ENCODE assay signal across 13 cellular contexts in genomic region chr20:49052334-49052733, GRCh38. TPM values are rescaled to one million over a fixed set of nuclear protein-coding genes. Genes with fewer than 3 reads are reported as not detected.
DNase-seq lines count a peak whose midpoint lies in the region; FAIRE-seq and TF ChIP-seq lines count a peak whose summit lies in the region.
"Had no signal": no experiment of that assay in that cellular context is flagged by ENCODE, and none has a peak within 500 bp of the region (broad histone marks: within the 10 kb centered on the region; RNA-seq: fewer than 3 reads in every experiment).

No MANE protein-coding gene starts in this region.

- H3K27me3 Mint-ChIP-seq in activated naive CD8-positive, alpha-beta T cell = no peaks in the 10 kb centered on the region
- no peaks in the 10 kb centered on the region for H3K27me3 Mint-ChIP-seq in activated naive CD8-positive, alpha-beta T cell treated with anti-CD3 and anti-CD28 coated beads for 36 hours

- H3K27ac ChIP-seq in OCI-LY7 (ENCODE audit: low read depth, low read length, poor library complexity, severe bottlenecking) = no peak overlapping the region
- peak overlapping the region; percentile 5; the same call in 1 of the 2 replicates for H3K27ac ChIP-seq in H1 (ENCODE audit: low read depth, low read length)
- peak overlapping the region; percentile 18 for H3K27ac ChIP-seq in substantia nigra (ENCODE audit: low read depth, low read length, poor library complexity, severe bottlenecking)
- H3K27ac ChIP-seq: KMS-11, spleen, VCaP had no signal

- H2AK5ac ChIP-seq in H1 (ENCODE audit: low read depth, low read length) = no peak overlapping the region

- H3K23ac ChIP-seq in H1 (ENCODE audit: insufficient read length) = no peak overlapping the region

- H2BK5ac ChIP-seq in H1 (ENCODE audit: low read depth, low read length) = no peak overlapping the region; the same call in 1 of the 2 replicates

- peak overlapping the region; percentile 5; the same call in 1 of the 2 replicates for H3K4me2 ChIP-seq in OCI-LY7 (ENCODE audit: low read length)
- H3K4me2 ChIP-seq in H1 (ENCODE audit: insufficient read depth in 1 of 2, low read depth in 2 of 2, low read length in 2 of 2) = peak overlapping the region; percentile 5 to 26; a peak in 3 of 4 replicates
- H3K4me2 ChIP-seq: KMS-11 had no signal

- H3K27ac Mint-ChIP-seq in activated naive CD8-positive, alpha-beta T cell = peak overlapping the region; percentile 64
- no peak overlapping the region for H3K27ac Mint-ChIP-seq in activated naive CD8-positive, alpha-beta T cell treated with anti-CD3 and anti-CD28 coated beads for 36 hours

- no TSS peak for BruUV-seq in OCI-LY7 (replicated peaks; lab: Mats Ljungman, UMichigan)

- POLR2A ChIA-PET in OCI-LY7 (lab: Charles Lee) = interaction anchor here (0.7 kb wide), 1 partner anchor 328 kb away, joined by 5 read pairs; no protein-coding TSS in a partner anchor
- POLR2A ChIA-PET in H1 (lab: Charles Lee; ENCODE audit: partially characterized antibody) = interaction anchor here (1.1 to 1.8 kb wide), 5 partner anchors 12 to 228 kb away, joined by 3 to 5 read pairs (median 4); no protein-coding TSS in a partner anchor

- intact Hi-C loops in OCI-LY7 (cut with micrococcal nuclease; ENCODE audit: unreplicated experiment) = no loop called here

- no peak for FAIRE-seq in H1 (lab: Jason Lieb, UNC)

- TF ChIP-seq CTCF in OCI-LY7 (conservative IDR thresholded peaks at IDR 0.05; ENCODE audit: low read length) (no peak), H1 (IDR thresholded peaks at IDR 0.05; ENCODE audit: control extremely low read depth in 1 of 3, insufficient read depth in 1 of 3, low read depth in 1 of 3, low read length in 3 of 3) (no peak), GM13976 (IDR thresholded peaks at IDR 0.05; ENCODE audit: borderline replicate concordance, control extremely low read depth, extremely low read depth, insufficient read depth, missing control alignments) (no peak)

- H2BK15ac ChIP-seq in H1 (ENCODE audit: low read length) = no peak overlapping the region

- H2BK12ac ChIP-seq in H1 (ENCODE audit: low read depth, low read length) = no peak overlapping the region

- H3K9ac ChIP-seq in H1 (replicated peaks in 1 of 4; ENCODE audit: extremely low read depth in 1 of 4, low read depth in 3 of 4, low read length in 3 of 4) = no peak overlapping the region
- H3K9ac ChIP-seq: KMS-11 had no signal

- no peak overlapping the region for H2BK120ac ChIP-seq in H1 (replicated peaks; ENCODE audit: low read depth, low read length)

- no peak overlapping the region for H3K14ac ChIP-seq in H1 (ENCODE audit: insufficient read length)

- no peaks in the 10 kb centered on the region for H3K9me2 ChIP-seq in OCI-LY7 (ENCODE audit: insufficient read depth, low read length)

- CTCF ChIA-PET in OCI-LY7 (lab: Charles Lee; ENCODE audit: unreplicated experiment) = no interaction called here
- CTCF ChIA-PET in H1 (lab: Charles Lee; ENCODE audit: partially characterized antibody) = no interaction called here

- no peak for TF ChIP-seq RAD21 in H1 (IDR thresholded peaks at IDR 0.05 in 1 of 2, conservative IDR thresholded peaks at IDR 0.05 in 1 of 2; ENCODE audit: low read depth in 2 of 2, low read length in 2 of 2)

- peak overlapping the region; percentile 64 for H3K4me3 Mint-ChIP-seq in activated naive CD8-positive, alpha-beta T cell
- no peak overlapping the region for H3K4me3 Mint-ChIP-seq in activated naive CD8-positive, alpha-beta T cell treated with anti-CD3 and anti-CD28 coated beads for 36 hours

- in situ Hi-C loops in GM13976 (cut with MboI; ENCODE audit: low sequenced_read_pairs, unreplicated experiment) = no loop called here

- no peak overlapping the region for H4K91ac ChIP-seq in H1 (replicated peaks; ENCODE audit: insufficient read length, low read length)

- H3K9me3 ChIP-seq in OCI-LY7 (ENCODE audit: low read length) (peaks cover 17% of the 10 kb centered on the region; the same call in 1 of the 2 replicates), H1 (ENCODE audit: insufficient read depth in 2 of 2, low read depth in 1 of 2, low read length in 1 of 2) (no peaks in the 10 kb centered on the region)
- H3K9me3 ChIP-seq: spleen had no signal

- H3K4ac ChIP-seq in H1 (replicated peaks; ENCODE audit: insufficient read length, low read depth, low read length) = no peak overlapping the region

- TF ChIP-seq POLR2A in H1 (IDR thresholded peaks at IDR 0.05; ENCODE audit: control extremely low read depth in 1 of 2, low read depth in 2 of 2, low read length in 2 of 2) = peak in 1 of 2 experiments; percentile 32; a peak in 1 of 3 replicates

- H3K79me2 ChIP-seq in OCI-LY7 (ENCODE audit: insufficient read depth, low read depth, low read length) = peaks cover 100% of the 10 kb centered on the region
- H3K79me2 ChIP-seq in H1 (ENCODE audit: control insufficient read depth in 1 of 2, insufficient read depth in 2 of 2, low read length in 2 of 2) = peaks cover 91 to 100% of the 10 kb centered on the region in 2 experiments

- H3K36me3 ChIP-seq in OCI-LY7 (ENCODE audit: insufficient read depth, low read length) (peaks cover 96% of the 10 kb centered on the region), H1 (ENCODE audit: control insufficient read depth in 2 of 4, insufficient read depth in 4 of 4, low read length in 3 of 4) (peaks cover 0 to 38% (median 6%) of the 10 kb centered on the region in 4 experiments; a peak in 3 of 8 replicates)

- H3K36me3 Mint-ChIP-seq in activated naive CD8-positive, alpha-beta T cell = peaks cover 24% of the 10 kb centered on the region
- peaks cover 59% of the 10 kb centered on the region for H3K36me3 Mint-ChIP-seq in activated naive CD8-positive, alpha-beta T cell treated with anti-CD3 and anti-CD28 coated beads for 36 hours

- H2BK20ac ChIP-seq in H1 (ENCODE audit: low read length) = no peak overlapping the region

- peaks cover 70% of the 10 kb centered on the region for H3K4me1 Mint-ChIP-seq in activated naive CD8-positive, alpha-beta T cell (ENCODE audit: low read depth)
- H3K4me1 Mint-ChIP-seq in activated naive CD8-positive, alpha-beta T cell treated with anti-CD3 and anti-CD28 coated beads for 36 hours = peaks cover 55% of the 10 kb centered on the region

- no peak for DNase-seq in activated naive CD8-positive, alpha-beta T cell treated with anti-CD3 and anti-CD28 coated beads for 36 hours
- no peak for DNase-seq in OCI-LY7 (ENCODE audit: low spot score)
- DNase-seq in H1 (ENCODE audit: low read depth in 1 of 2, low spot score in 2 of 2) = no peak
- peak in 2 of 49 donors; percentile 2 to 38 for DNase-seq in substantia nigra (lab: John Stamatoyannopoulos, UW)
- DNase-seq in GM13976 (ENCODE audit: low spot score) = no peak
- no peak for DNase-seq in NCI-H510A (lab: John Stamatoyannopoulos, UW)
- no peak for DNase-seq in iPS-NIHi7 (ENCODE audit: extremely low spot score)
- DNase-seq: kidney glomerular epithelial cell, RPMI8226, spleen had no signal

- H3K79me1 ChIP-seq in H1 (ENCODE audit: low read depth, low read length) = peaks cover 5% of the 10 kb centered on the region

- no peaks in the 10 kb centered on the region; a peak in 1 of 7 replicates for H3K27me3 ChIP-seq in H1 (replicated peaks in 1 of 4; ENCODE audit: control insufficient read depth in 3 of 4, extremely low read depth in 1 of 4, insufficient read depth in 3 of 4, low read length in 3 of 4)
- H3K27me3 ChIP-seq: spleen had no signal

- WGBS in H1 (ENCODE audit: extremely low coverage in 1 of 2, insufficient coverage in 1 of 2, insufficient read length in 1 of 2, insufficient replicate concordance in 2 of 2, low coverage in 1 of 2, low lambda C conversion rate in 2 of 2, missing lambda C conversion rate in 1 of 2), 2 experiments = 96% methylated on average over 1 of the region's 1 CpG; no CpG with 5 or more reads in 1 of the 2 experiments

- no peak overlapping the region for H3K56ac ChIP-seq in H1 (replicated peaks; ENCODE audit: insufficient read length, low read depth, low read length)

- H3K4me3 ChIP-seq in OCI-LY7 (ENCODE audit: low read depth, low read length, poor library complexity, severe bottlenecking) (no peak overlapping the region), H1 (ENCODE audit: extremely low read depth in 1 of 4, insufficient read depth in 2 of 4, low read depth in 3 of 4, low read length in 4 of 4) (0 out of 8 replicates have a peak overlapping the region, but pooled peaks of 1 of the 4 experiments have one; percentile 9)
- H3K4me3 ChIP-seq: spleen had no signal

- no peak overlapping the region for H4K5ac ChIP-seq in H1 (ENCODE audit: insufficient read length, low read depth, low read length)

- no peak overlapping the region for H2AFZ ChIP-seq in OCI-LY7 (ENCODE audit: low read length)
- no peak overlapping the region for H2AFZ ChIP-seq in H1 (ENCODE audit: low read length)

- peaks cover 47% of the 10 kb centered on the region for H4K20me1 ChIP-seq in OCI-LY7 (ENCODE audit: insufficient read depth, low read length)
- peaks cover 39 to 43% of the 10 kb centered on the region in 2 experiments for H4K20me1 ChIP-seq in H1 (replicated peaks in 1 of 2; ENCODE audit: control insufficient read depth in 1 of 2, insufficient read depth in 2 of 2, low read length in 2 of 2)

- no peaks in the 10 kb centered on the region for H3K9me3 Mint-ChIP-seq in activated naive CD8-positive, alpha-beta T cell (ENCODE audit: low read depth)
- H3K9me3 Mint-ChIP-seq in activated naive CD8-positive, alpha-beta T cell treated with anti-CD3 and anti-CD28 coated beads for 36 hours = no peaks in the 10 kb centered on the region

- H3K4me1 ChIP-seq in OCI-LY7 (ENCODE audit: insufficient read depth, low read length, poor library complexity, severe bottlenecking) = peaks cover 12% of the 10 kb centered on the region
- H3K4me1 ChIP-seq in H1 (replicated peaks in 1 of 4; ENCODE audit: control insufficient read depth in 3 of 4, insufficient read depth in 4 of 4, low read length in 3 of 4) = peaks cover 0 to 7% (median 3%) of the 10 kb centered on the region in 4 experiments; a peak in 4 of 7 replicates

- TF ChIP-seq EP300 in H1 (IDR thresholded peaks at IDR 0.05; ENCODE audit: borderline replicate concordance in 1 of 2, low read depth in 2 of 2, low read length in 2 of 2) = no peak

- no peak overlapping the region; the same call in 1 of the 2 replicates for H4K8ac ChIP-seq in H1 (ENCODE audit: extremely low read depth, insufficient read depth, low read length)

- H3K23me2 ChIP-seq in H1 (ENCODE audit: low read depth, low read length) = peaks cover 12% of the 10 kb centered on the region; the same call in 1 of the 2 replicates

- no peak overlapping the region for H3K18ac ChIP-seq in H1 (ENCODE audit: extremely low read depth, low read length)

RNA-seq across cellular contexts. Expression of gene CSE1L, which starts 6.2 kb away (rescaled TPM):
- 100 to 1,000 TPM; 162 to 170 TPM for total RNA-seq in activated naive CD8-positive, alpha-beta T cell treated with anti-CD3 and anti-CD28 coated beads for 36 hours
- 90.2 and 104 TPM in 2 replicates for total RNA-seq in OCI-LY7 (2014; rRNA removed; shearing (Covaris generic))
- 144 and 145 TPM in 2 replicates for total RNA-seq in OCI-LY7 (2022)
- total RNA-seq in H1 (2021; fragmentation: NEBNext Ultra II Directional; extraction: Animal tissue kit (Norgen Biotek cat#: 25700)) = 252 and 269 TPM in 2 replicates
- polyA plus RNA-seq in H1 (2011; rRNA removed) = 48.6 and 94.1 TPM in 2 replicates
- 103 TPM for polyA plus RNA-seq in H1 (2011; cell fraction: cytosol; rRNA removed)
- polyA plus RNA-seq in H1 (2011; cell fraction: nucleus; rRNA removed) = 35.4 TPM
- 132 to 200 TPM (median 146 TPM) in 4 replicates for polyA plus RNA-seq in H1 (2012, experiment 1 of 2)
- polyA plus RNA-seq in H1 (2012, experiment 2 of 2) = 12.1 TPM
- polyA plus RNA-seq in H1 (2013, experiment 1 of 2) = 195 TPM
- 199 TPM for polyA plus RNA-seq in H1 (2013, experiment 2 of 2)
- polyA minus RNA-seq in H1 (2011; rRNA and poly(A)+ RNA removed) = 120 and 184 TPM in 2 replicates
- polyA minus RNA-seq in H1 (2011; cell fraction: cytosol; rRNA and poly(A)+ RNA removed) = 80.3 TPM
- polyA minus RNA-seq in H1 (2011; cell fraction: nucleus; rRNA and poly(A)+ RNA removed) = 84.7 TPM
